11 cellular contexts compared by ENCODE assay signal in the genomic region with DNA sequence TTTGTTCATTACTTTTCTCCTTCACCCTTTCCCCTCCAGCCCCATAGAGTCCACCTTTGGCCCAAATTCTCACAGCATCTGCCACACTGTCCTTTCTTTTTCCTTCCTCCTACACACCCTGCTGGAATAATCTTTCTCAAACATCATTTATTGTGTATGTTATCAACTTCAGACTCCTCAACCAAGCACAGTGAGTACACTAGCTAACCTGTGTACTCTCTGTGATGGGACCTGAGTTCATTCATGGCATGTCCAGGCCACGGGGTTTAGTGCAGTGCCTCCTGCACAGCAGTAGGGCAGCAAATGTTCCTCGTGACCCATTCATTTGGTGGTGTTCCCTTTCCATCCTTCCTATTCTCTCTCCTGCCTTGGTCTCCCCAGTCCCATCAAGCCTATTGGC. TPM values are rescaled to one million over a fixed set of nuclear protein-coding genes. Genes with fewer than 3 reads are reported as not detected.
DNase-seq lines count a peak whose midpoint lies in the region; ATAC-seq and TF ChIP-seq lines count a peak whose summit lies in the region.
"Had no signal": no experiment of that assay in that cellular context is flagged by ENCODE, and none has a peak within 500 bp of the region (broad histone marks: within the 10 kb centered on the region; RNA-seq: fewer than 3 reads in every experiment).

No MANE protein-coding gene starts in this region.

- CTCF ChIA-PET in activated CD4-positive, alpha-beta T cell treated with anti-CD3 and anti-CD28 coated beads for 36 hours (lab: Charles Lee): interaction anchor here (0.6 to 1.0 kb wide), 2 partner anchors 43 to 146 kb away, joined by 3 to 4 read pairs; no protein-coding TSS in a partner anchor

- no peaks in the 10 kb centered on the region for H3K9me3 ChIP-seq in suprapubic skin

- DNase-seq in activated CD4-positive, alpha-beta T cell treated with anti-CD3 and anti-CD28 coated beads for 36 hours: no peak
- DNase-seq in activated CD4-positive, alpha-beta T cell treated with anti-CD3 and anti-CD28 coated beads, Interleukin-2, amount 50 U/mL, for 4 hours: no peak
- no peak for DNase-seq in memory B cell (ENCODE audit: low spot score in 2 of 2)
- DNase-seq in suprapubic skin (ENCODE audit: low spot score in 2 of 2): no peak
- DNase-seq in kidney glomerular epithelial cell (lab: John Stamatoyannopoulos, UW): no peak
- no peak for DNase-seq in LoVo (ENCODE audit: low spot score)
- DNase-seq: ACHN, mesendoderm, NCI-H526 treated with DMSO at 0.1 percent for 48 hours had no signal

- 40% methylated on average over 2 of the region's 2 CpGs for WGBS in suprapubic skin

- H3K36me3 Mint-ChIP-seq in activated CD4-positive, alpha-beta T cell treated with anti-CD3 and anti-CD28 coated beads for 36 hours (ENCODE audit: low read depth): no peaks in the 10 kb centered on the region
- no peaks in the 10 kb centered on the region for H3K36me3 Mint-ChIP-seq in memory B cell

- TF ChIP-seq POLR2A in suprapubic skin (IDR thresholded peaks at IDR 0.05): no peak

- H3K36me3 ChIP-seq in suprapubic skin: no peaks in the 10 kb centered on the region

- H3K4me1 Mint-ChIP-seq in activated CD4-positive, alpha-beta T cell treated with anti-CD3 and anti-CD28 coated beads for 36 hours: peaks cover 88% of the 10 kb centered on the region
- peaks cover 40% of the 10 kb centered on the region for H3K4me1 Mint-ChIP-seq in memory B cell

- no peak for ATAC-seq in activated CD4-positive, alpha-beta T cell treated with anti-CD3 and anti-CD28 coated beads for 36 hours
- ATAC-seq in memory B cell (ENCODE audit: low read depth) (no peak), GM21360 (IDR thresholded peaks at IDR 0.05; ENCODE audit: unreplicated experiment) (no peak)

- intact Hi-C loops in activated CD4-positive, alpha-beta T cell treated with anti-CD3 and anti-CD28 coated beads for 36 hours (cut with DNase I, micrococcal nuclease): loop anchor here (2.0 to 5.0 kb wide), 8 partner anchors 41 to 948 kb away; a partner anchor contains a TSS

- no peak overlapping the region for H3K4me3 ChIP-seq in suprapubic skin

- POLR2A ChIA-PET in activated CD4-positive, alpha-beta T cell treated with anti-CD3 and anti-CD28 coated beads for 36 hours (lab: Charles Lee): no interaction called here

- no peaks in the 10 kb centered on the region for H3K9me3 Mint-ChIP-seq in activated CD4-positive, alpha-beta T cell treated with anti-CD3 and anti-CD28 coated beads for 36 hours (ENCODE audit: low read depth)
- H3K9me3 Mint-ChIP-seq in memory B cell: no peaks in the 10 kb centered on the region

- H3K4me3 Mint-ChIP-seq in activated CD4-positive, alpha-beta T cell treated with anti-CD3 and anti-CD28 coated beads for 36 hours: no peak overlapping the region
- peak overlapping the region; percentile 15 for H3K4me3 Mint-ChIP-seq in memory B cell

- H3K27ac Mint-ChIP-seq in activated CD4-positive, alpha-beta T cell treated with anti-CD3 and anti-CD28 coated beads for 36 hours: peak overlapping the region; percentile 80
- H3K27ac Mint-ChIP-seq in memory B cell: no peak overlapping the region

- H3K27me3 Mint-ChIP-seq in activated CD4-positive, alpha-beta T cell treated with anti-CD3 and anti-CD28 coated beads for 36 hours: no peaks in the 10 kb centered on the region
- H3K27me3 Mint-ChIP-seq in memory B cell: no peaks in the 10 kb centered on the region

- H3K27me3 ChIP-seq in suprapubic skin: no peaks in the 10 kb centered on the region

- H3K27ac ChIP-seq in angular gyrus (ENCODE audit: low read depth, low read length) (peak overlapping the region; percentile 100), suprapubic skin (peak overlapping the region; percentile 100)

- no peak for TF ChIP-seq EP300 in suprapubic skin (IDR thresholded peaks at IDR 0.05)

- TF ChIP-seq CTCF in suprapubic skin (IDR thresholded peaks at IDR 0.05): no peak

- H3K4me1 ChIP-seq in suprapubic skin: peaks cover 96% of the 10 kb centered on the region

RNA-seq across cellular contexts. Expression of a gene that starts 7.1 kb away (rescaled TPM):
- total RNA-seq in activated CD4-positive, alpha-beta T cell treated with anti-CD3 and anti-CD28 coated beads for 36 hours: 1 to 10 TPM; 1.3 to 3.0 TPM
- total RNA-seq in suprapubic skin: 1 to 10 TPM in 1 of 4 donors, under 1 TPM in 2, not detected in 1; 0.53 to 1.2 (median 0.55) TPM

RNA-seq across cellular contexts. Expression of a gene that starts 41.0 kb away (rescaled TPM):
- total RNA-seq in activated CD4-positive, alpha-beta T cell treated with anti-CD3 and anti-CD28 coated beads for 36 hours: 100 to 1,000 TPM; 140 to 141 TPM
- total RNA-seq in suprapubic skin: 100 to 1,000 TPM; 198 to 321 (median 244) TPM

RNA-seq across cellular contexts. Expression of a gene that starts 46.7 kb away (rescaled TPM):
- not detected for total RNA-seq in activated CD4-positive, alpha-beta T cell treated with anti-CD3 and anti-CD28 coated beads for 36 hours
- not detected for total RNA-seq in suprapubic skin

RNA-seq across cellular contexts. Expression of a gene that starts 51.1 kb away (rescaled TPM):
- total RNA-seq in activated CD4-positive, alpha-beta T cell treated with anti-CD3 and anti-CD28 coated beads for 36 hours: not detected
- not detected for total RNA-seq in suprapubic skin
